ENCODE assay signal across 15 cellular contexts in genomic region chr9:899440-900184, GRCh38. TPM values are rescaled to one million over a fixed set of nuclear protein-coding genes. Genes with fewer than 3 reads are reported as not detected.
DNase-seq lines count a peak whose midpoint lies in the region; ATAC-seq and TF ChIP-seq lines count a peak whose summit lies in the region.
"Had no signal": no experiment of that assay in that cellular context is flagged by ENCODE, and none has a peak within 500 bp of the region (broad histone marks: within the 10 kb centered on the region; RNA-seq: fewer than 3 reads in every experiment).

No MANE protein-coding gene starts in this region.

- H3K4me3 Mint-ChIP-seq in endodermal cell = no peak overlapping the region
- H3K4me3 Mint-ChIP-seq in activated T-helper 1 cell treated with anti-CD3 and anti-CD28 coated beads, Interleukin-12 subunit alpha, Interleukin-12 subunit beta, Interleukin-2, Interleukin-4 antibody, amounts not matched to agents 30 ng/mL and 10 ng/mL and 1 ng/mL, durations not matched to agents 14 hours and 24 hours and 36 hours = no peak overlapping the region
- H3K4me3 Mint-ChIP-seq in activated naive CD8-positive, alpha-beta T cell treated with anti-CD3 and anti-CD28 coated beads, Interleukin-2, amount 50 U/mL, for 24 hours = no peak overlapping the region
- H3K4me3 Mint-ChIP-seq: activated T-cell treated with anti-CD3 and anti-CD28 coated beads, Interleukin-2, amount 50 U/mL, for 72 hours had no signal

- peak; percentile 4 for DNase-seq in GM12864 (ENCODE audit: low read depth)
- peak; percentile 82 for DNase-seq in KBM-7
- DNase-seq in SJCRH30 = peak; percentile 21 to 46
- peak in 1 of 3 donors; percentile 13 for DNase-seq in mucosa of descending colon
- no peak for DNase-seq in endodermal cell
- no peak for DNase-seq in activated T-helper 1 cell treated with anti-CD3 and anti-CD28 coated beads, Interleukin-12 subunit alpha, Interleukin-12 subunit beta, Interleukin-2, Interleukin-4 antibody, amounts not matched to agents 30 ng/mL and 10 ng/mL and 1 ng/mL, durations not matched to agents 14 hours and 24 hours and 36 hours (ENCODE audit: low spot score)
- no peak for DNase-seq in activated naive CD8-positive, alpha-beta T cell treated with anti-CD3 and anti-CD28 coated beads, Interleukin-2, amount 50 U/mL, for 24 hours
- DNase-seq in ovary = no peak
- DNase-seq: activated T-cell treated with anti-CD3 and anti-CD28 coated beads, Interleukin-2, amount 50 U/mL, for 72 hours; glutamatergic neuron; naive B cell; NCI-H2081 treated with DMSO at 0.1 percent for 48 hours; stimulated activated CD4-positive, alpha-beta T cell treated with anti-CD3 and anti-CD28 coated beads, Interleukin-4, amount 100 ng/mL, for 1 hour; tibial artery had no signal

- no peaks in the 10 kb centered on the region for H3K4me1 ChIP-seq in SJCRH30
- peaks cover 5% of the 10 kb centered on the region for H3K4me1 ChIP-seq in mucosa of descending colon (ENCODE audit: low read depth)
- no peaks in the 10 kb centered on the region for H3K4me1 ChIP-seq in endodermal cell (ENCODE audit: control insufficient read depth, insufficient read depth, low read length)
- H3K4me1 ChIP-seq in ovary (ENCODE audit: insufficient read depth) = no peaks in the 10 kb centered on the region
- H3K4me1 ChIP-seq: tibial artery had no signal

- WGBS in endodermal cell (ENCODE audit: insufficient coverage in 1 of 2, insufficient read length in 1 of 2), 2 experiments = 64 to 74% methylated on average over 7 to 12 of the region's 12 CpGs
- WGBS in ovary, 3 donors = 15 to 27% (median 17%) methylated on average over 12 of the region's 12 CpGs

- peaks cover 4% of the 10 kb centered on the region for H3K27me3 Mint-ChIP-seq in endodermal cell (ENCODE audit: insufficient read depth)
- H3K27me3 Mint-ChIP-seq in activated T-helper 1 cell treated with anti-CD3 and anti-CD28 coated beads, Interleukin-12 subunit alpha, Interleukin-12 subunit beta, Interleukin-2, Interleukin-4 antibody, amounts not matched to agents 30 ng/mL and 10 ng/mL and 1 ng/mL, durations not matched to agents 14 hours and 24 hours and 36 hours (ENCODE audit: insufficient read depth) = peaks cover 14% of the 10 kb centered on the region
- H3K27me3 Mint-ChIP-seq in activated naive CD8-positive, alpha-beta T cell treated with anti-CD3 and anti-CD28 coated beads, Interleukin-2, amount 50 U/mL, for 24 hours = peaks cover 17% of the 10 kb centered on the region

- H3K4me1 Mint-ChIP-seq in endodermal cell = no peaks in the 10 kb centered on the region
- H3K4me1 Mint-ChIP-seq in activated T-helper 1 cell treated with anti-CD3 and anti-CD28 coated beads, Interleukin-12 subunit alpha, Interleukin-12 subunit beta, Interleukin-2, Interleukin-4 antibody, amounts not matched to agents 30 ng/mL and 10 ng/mL and 1 ng/mL, durations not matched to agents 14 hours and 24 hours and 36 hours (ENCODE audit: low read depth) = no peaks in the 10 kb centered on the region
- H3K4me1 Mint-ChIP-seq in activated naive CD8-positive, alpha-beta T cell treated with anti-CD3 and anti-CD28 coated beads, Interleukin-2, amount 50 U/mL, for 24 hours = no peaks in the 10 kb centered on the region

- H3K27ac Mint-ChIP-seq in endodermal cell = no peak overlapping the region
- H3K27ac Mint-ChIP-seq in activated T-helper 1 cell treated with anti-CD3 and anti-CD28 coated beads, Interleukin-12 subunit alpha, Interleukin-12 subunit beta, Interleukin-2, Interleukin-4 antibody, amounts not matched to agents 30 ng/mL and 10 ng/mL and 1 ng/mL, durations not matched to agents 14 hours and 24 hours and 36 hours = no peak overlapping the region
- no peak overlapping the region for H3K27ac Mint-ChIP-seq in activated naive CD8-positive, alpha-beta T cell treated with anti-CD3 and anti-CD28 coated beads, Interleukin-2, amount 50 U/mL, for 24 hours
- H3K27ac Mint-ChIP-seq: activated T-cell treated with anti-CD3 and anti-CD28 coated beads, Interleukin-2, amount 50 U/mL, for 72 hours had no signal

- intact Hi-C loops in mucosa of descending colon (cut with DNase I, micrococcal nuclease) (no loop called here), ovary (cut with DNase I) (loop anchor here in 1 of 4 donors (10.0 kb wide), 1 partner anchor 65 kb away; no protein-coding TSS in a partner anchor)
- intact Hi-C loops in activated T-helper 1 cell treated with anti-CD3 and anti-CD28 coated beads, Interleukin-12 subunit alpha, Interleukin-12 subunit beta, Interleukin-2, Interleukin-4 antibody, amounts not matched to agents 30 ng/mL and 10 ng/mL and 1 ng/mL, durations not matched to agents 14 hours and 24 hours and 36 hours (cut with micrococcal nuclease) = no loop called here

- H3K27ac ChIP-seq in SJCRH30 = no peak overlapping the region
- H3K27ac ChIP-seq in endodermal cell (ENCODE audit: low read depth, low read length) = no peak overlapping the region
- H3K27ac ChIP-seq in ovary = no peak overlapping the region
- H3K27ac ChIP-seq: tibial artery had no signal

- H3K36me3 Mint-ChIP-seq in endodermal cell (ENCODE audit: low read depth) = no peaks in the 10 kb centered on the region
- no peaks in the 10 kb centered on the region for H3K36me3 Mint-ChIP-seq in activated T-helper 1 cell treated with anti-CD3 and anti-CD28 coated beads, Interleukin-12 subunit alpha, Interleukin-12 subunit beta, Interleukin-2, Interleukin-4 antibody, amounts not matched to agents 30 ng/mL and 10 ng/mL and 1 ng/mL, durations not matched to agents 14 hours and 24 hours and 36 hours (ENCODE audit: low read depth)
- H3K36me3 Mint-ChIP-seq in activated naive CD8-positive, alpha-beta T cell treated with anti-CD3 and anti-CD28 coated beads, Interleukin-2, amount 50 U/mL, for 24 hours (ENCODE audit: low read depth) = no peaks in the 10 kb centered on the region
- H3K36me3 Mint-ChIP-seq: naive B cell had no signal

- no peak for TF ChIP-seq EP300 in ovary (IDR thresholded peaks at IDR 0.05)

- no peak for TF ChIP-seq CTCF in GM12864 (IDR thresholded peaks at IDR 0.05; ENCODE audit: low read depth, low read length, missing control alignments)
- no peak for TF ChIP-seq CTCF in mucosa of descending colon (IDR thresholded peaks at IDR 0.05)
- no peak for TF ChIP-seq CTCF in endodermal cell (conservative IDR thresholded peaks at IDR 0.05)
- TF ChIP-seq CTCF in ovary (IDR thresholded peaks at IDR 0.05) = no peak

- H3K27me3 ChIP-seq in SJCRH30 = no peaks in the 10 kb centered on the region
- H3K27me3 ChIP-seq in endodermal cell (ENCODE audit: control insufficient read depth, insufficient read depth, low read length, poor library complexity, severe bottlenecking) = no peaks in the 10 kb centered on the region
- no peaks in the 10 kb centered on the region for H3K27me3 ChIP-seq in ovary

- in situ Hi-C loops in KBM-7 (cut with MboI; ENCODE audit: low pct_unique_long_range_greater_than_20kb, low sequenced_read_pairs) = loop anchor here (10.0 kb wide), 1 partner anchor 95 kb away; no protein-coding TSS in a partner anchor

- no peaks in the 10 kb centered on the region for H3K9me3 Mint-ChIP-seq in endodermal cell
- H3K9me3 Mint-ChIP-seq in activated T-helper 1 cell treated with anti-CD3 and anti-CD28 coated beads, Interleukin-12 subunit alpha, Interleukin-12 subunit beta, Interleukin-2, Interleukin-4 antibody, amounts not matched to agents 30 ng/mL and 10 ng/mL and 1 ng/mL, durations not matched to agents 14 hours and 24 hours and 36 hours = no peaks in the 10 kb centered on the region
- no peaks in the 10 kb centered on the region for H3K9me3 Mint-ChIP-seq in activated naive CD8-positive, alpha-beta T cell treated with anti-CD3 and anti-CD28 coated beads, Interleukin-2, amount 50 U/mL, for 24 hours
- H3K9me3 Mint-ChIP-seq: activated T-cell treated with anti-CD3 and anti-CD28 coated beads, Interleukin-2, amount 50 U/mL, for 72 hours; naive B cell had no signal

- ATAC-seq in mucosa of descending colon = peak; percentile 76
- no peak for ATAC-seq in activated naive CD8-positive, alpha-beta T cell treated with anti-CD3 and anti-CD28 coated beads, Interleukin-2, amount 50 U/mL, for 24 hours
- ATAC-seq: activated T-cell treated with anti-CD3 and anti-CD28 coated beads, Interleukin-2, amount 50 U/mL, for 72 hours had no signal

- H3K36me3 ChIP-seq in SJCRH30 = no peaks in the 10 kb centered on the region
- no peaks in the 10 kb centered on the region for H3K36me3 ChIP-seq in mucosa of descending colon (ENCODE audit: low read depth)
- no peaks in the 10 kb centered on the region for H3K36me3 ChIP-seq in endodermal cell (ENCODE audit: control insufficient read depth, insufficient read depth, low read length)
- H3K36me3 ChIP-seq in ovary = no peaks in the 10 kb centered on the region
- H3K36me3 ChIP-seq: tibial artery had no signal

- no peaks in the 10 kb centered on the region for H3K9me3 ChIP-seq in SJCRH30 (replicated peaks)
- H3K9me3 ChIP-seq in mucosa of descending colon = no peaks in the 10 kb centered on the region
- H3K9me3 ChIP-seq in endodermal cell (ENCODE audit: control insufficient read depth, low read length) = no peaks in the 10 kb centered on the region
- no peaks in the 10 kb centered on the region for H3K9me3 ChIP-seq in ovary
- H3K9me3 ChIP-seq: tibial artery had no signal

- no peak overlapping the region for H3K9ac ChIP-seq in endodermal cell (ENCODE audit: extremely low read depth, low read length, poor library complexity, severe bottlenecking)

- no peak for TF ChIP-seq POLR2A in ovary (IDR thresholded peaks at IDR 0.05)

- no peak overlapping the region for H3K4me3 ChIP-seq in GM12864 (ENCODE audit: low read depth, low read length)
- H3K4me3 ChIP-seq in SJCRH30 = peak overlapping the region; percentile 10; the same call in 1 of the 2 replicates
- no peak overlapping the region for H3K4me3 ChIP-seq in mucosa of descending colon
- H3K4me3 ChIP-seq in endodermal cell (ENCODE audit: low read length) = no peak overlapping the region
- no peak overlapping the region for H3K4me3 ChIP-seq in ovary
- H3K4me3 ChIP-seq: tibial artery had no signal

RNA-seq across cellular contexts. Expression of gene DMRT1, which starts 58.1 kb away (rescaled TPM):
- not detected in 2 replicates for total RNA-seq in SJCRH30 (2014; rRNA removed; shearing (Covaris generic))
- total RNA-seq in mucosa of descending colon = not detected
- not detected for total RNA-seq in endodermal cell
- polyA plus RNA-seq in endodermal cell (2013, experiment 1 of 2) = not detected
- not detected for polyA plus RNA-seq in endodermal cell (2013, experiment 2 of 2)
- not detected in 2 replicates for total RNA-seq in activated T-helper 1 cell treated with anti-CD3 and anti-CD28 coated beads, Interleukin-12 subunit alpha, Interleukin-12 subunit beta, Interleukin-2, Interleukin-4 antibody, amounts not matched to agents 30 ng/mL and 10 ng/mL and 1 ng/mL, durations not matched to agents 14 hours and 24 hours and 36 hours
- not detected for total RNA-seq in ovary
- polyA plus RNA-seq in ovary = not detected
- total RNA-seq: T-helper 2 cell treated with Interferon-gamma antibody and Interleukin-4, amounts not matched to agents 100 ng/mL and 5 ng/mL, for 36 hours had no signal

Comparison
In these comparisons a context has a peak if more than half of its experiments do, and no peak if none do; other contexts are left out.
1. DNase-seq: peak in GM12864 (single experiment), KBM-7 (single experiment) and SJCRH30 (2 of 2); none in endodermal cell (single experiment), activated T-helper 1 cell treated with anti-CD3 and anti-CD28 coated beads, Interleukin-12 subunit alpha, Interleukin-12 subunit beta, Interleukin-2, Interleukin-4 antibody, amounts not matched to agents 30 ng/mL and 10 ng/mL and 1 ng/mL, durations not matched to agents 14 hours and 24 hours and 36 hours (single experiment), activated naive CD8-positive, alpha-beta T cell treated with anti-CD3 and anti-CD28 coated beads, Interleukin-2, amount 50 U/mL, for 24 hours (single experiment) and ovary (0 of 5).